ENCODE assay signal across 8 cellular contexts in genomic region chr4:83114576-83114975, GRCh38.
DNase-seq lines count a peak whose midpoint lies in the region; ATAC-seq and FAIRE-seq lines count a peak whose summit lies in the region.

Gene PLAC8 (minus strand): TSS chr4:83114729. CDS start chr4:83107921, 6,808 bp downstream.

- H3K4me3 Mint-ChIP-seq in T-helper 2 cell treated with Interferon-gamma antibody and Interleukin-4, amounts not matched to agents 5 μg/mL and 100 μg/mL, for 36 hours, result peak within 1 kb of the TSS; percentile 92

- H3K9me3 Mint-ChIP-seq in T-helper 2 cell treated with Interferon-gamma antibody and Interleukin-4, amounts not matched to agents 5 μg/mL and 100 μg/mL, for 36 hours, result no peaks in the 10 kb centered on the region

- FAIRE-seq in islet of Langerhans (lab: Jason Lieb, UNC), result peak; percentile 27

- peaks cover 21% of the 10 kb centered on the region for H3K36me3 Mint-ChIP-seq in T-helper 2 cell treated with Interferon-gamma antibody and Interleukin-4, amounts not matched to agents 5 μg/mL and 100 μg/mL, for 36 hours (ENCODE audit: low read depth)

- ATAC-seq in GM21367 (IDR thresholded peaks at IDR 0.05; ENCODE audit: unreplicated experiment), result peak; percentile 42

- peak within 1 kb of the TSS; percentile 79 for H3K27ac Mint-ChIP-seq in T-helper 2 cell treated with Interferon-gamma antibody and Interleukin-4, amounts not matched to agents 5 μg/mL and 100 μg/mL, for 36 hours

- peaks cover 9% of the 10 kb centered on the region for H3K27me3 Mint-ChIP-seq in T-helper 2 cell treated with Interferon-gamma antibody and Interleukin-4, amounts not matched to agents 5 μg/mL and 100 μg/mL, for 36 hours (ENCODE audit: low read depth)

- peak; percentile 52 for DNase-seq in EL
- peak; percentile 16 for DNase-seq in HPDE6-E6E7 (ENCODE audit: extremely low spot score)
- peak; percentile 50 for DNase-seq in T-helper 2 cell treated with Interferon-gamma antibody and Interleukin-4, amounts not matched to agents 5 μg/mL and 100 μg/mL, for 36 hours (ENCODE audit: low spot score)
- no peak for DNase-seq in iPS-NIHi11 (ENCODE audit: low spot score)
- no peak for DNase-seq in HuH-7.5 (ENCODE audit: low spot score)
- DNase-seq in amniotic stem cell (lab: John Stamatoyannopoulos, UW), result no peak

- peaks cover 51% of the 10 kb centered on the region for H3K4me1 Mint-ChIP-seq in T-helper 2 cell treated with Interferon-gamma antibody and Interleukin-4, amounts not matched to agents 5 μg/mL and 100 μg/mL, for 36 hours (ENCODE audit: low read depth)

Comparison
In these comparisons a context has a peak if more than half of its experiments do, and no peak if none do; other contexts are left out.
1. DNase-seq: peak in EL (single experiment), HPDE6-E6E7 (single experiment) and T-helper 2 cell treated with Interferon-gamma antibody and Interleukin-4, amounts not matched to agents 5 μg/mL and 100 μg/mL, for 36 hours (single experiment); none in iPS-NIHi11 (single experiment), HuH-7.5 (single experiment) and amniotic stem cell (single experiment).